Comparison of ENCODE assay signal across 8 cellular contexts in the genomic region with DNA sequence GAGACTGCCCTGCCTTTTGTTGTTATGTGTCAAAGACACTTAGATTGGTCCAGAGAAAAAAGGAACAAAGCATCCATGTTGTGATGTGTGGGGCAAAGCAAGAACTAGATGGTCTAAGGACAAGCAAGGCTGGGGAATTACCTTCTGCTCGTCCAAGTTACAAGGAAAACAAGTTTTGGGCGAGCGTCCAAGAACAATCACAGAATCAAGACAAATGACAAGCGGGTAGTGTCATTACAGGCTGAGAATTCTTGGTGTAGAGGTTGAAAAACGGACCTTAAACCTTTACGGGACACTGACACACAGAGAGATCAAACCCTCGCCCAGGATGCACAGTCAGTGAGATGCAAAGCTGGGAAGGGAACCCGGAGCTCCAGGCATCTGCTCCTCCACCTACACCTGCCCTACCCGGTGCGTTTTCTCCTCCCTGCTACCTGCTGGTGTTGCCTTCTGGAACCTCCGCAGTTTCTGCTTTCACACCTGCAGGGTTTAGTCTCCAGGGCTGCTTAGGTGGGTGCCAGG. TPM values are rescaled to one million over a fixed set of nuclear protein-coding genes. Genes with fewer than 3 reads are reported as not detected.
DNase-seq lines count a peak whose midpoint lies in the region; ATAC-seq and TF ChIP-seq lines count a peak whose summit lies in the region.

No MANE protein-coding gene starts in this region.

- peaks cover 36 to 49% (median 42%) of the 10 kb centered on the region in 11 experiments for H3K9me3 ChIP-seq in BLaER1 treated with 17β-estradiol and CSF1 and Interleukin-3, amounts not matched to agents 10 nM and 100 nM (replicated peaks in 1 of 11)
- H3K9me3 ChIP-seq in SK-N-MC (ENCODE audit: low read depth, low read length) = no peaks in the 10 kb centered on the region
- no peaks in the 10 kb centered on the region for H3K9me3 ChIP-seq in sigmoid colon

- intact Hi-C loops in sigmoid colon (cut with DNase I) = loop anchor here (2.0 kb wide), 2 partner anchors 16 to 48 kb away; a partner anchor contains a TSS

- peak overlapping the region; percentile 82 to 97 (median 89) for H3K4me2 ChIP-seq in BLaER1 treated with 17β-estradiol and CSF1 and Interleukin-3, amounts not matched to agents 10 nM and 100 nM

- ATAC-seq in GM21737 (IDR thresholded peaks at IDR 0.05; ENCODE audit: unreplicated experiment) (peak; percentile 15), HG03139 (IDR thresholded peaks at IDR 0.05; ENCODE audit: unreplicated experiment) (no peak)

- H3K4me3 ChIP-seq in BLaER1 treated with 17β-estradiol and CSF1 and Interleukin-3, amounts not matched to agents 10 nM and 100 nM = peak overlapping the region; percentile 63 to 92 (median 86)
- peak overlapping the region; percentile 93 for H3K4me3 ChIP-seq in SK-N-MC
- peak overlapping the region; percentile 64 to 79 for H3K4me3 ChIP-seq in foreskin fibroblast (ENCODE audit: low read depth in 1 of 2, low read length in 2 of 2)
- H3K4me3 ChIP-seq in sigmoid colon = peak overlapping the region; percentile 84 to 92 (median 88)

- H3K27me3 ChIP-seq in BLaER1 treated with 17β-estradiol and CSF1 and Interleukin-3, amounts not matched to agents 10 nM and 100 nM = peaks cover 0 to 25% (median 20%) of the 10 kb centered on the region in 11 experiments; a peak in 15 of 22 replicates
- H3K27me3 ChIP-seq in sigmoid colon = peaks cover 0 to 11% (median 0%) of the 10 kb centered on the region in 3 donors

- H3K9ac ChIP-seq in BLaER1 treated with 17β-estradiol and CSF1 and Interleukin-3, amounts not matched to agents 10 nM and 100 nM = peak overlapping the region in 5 of 11 experiments; percentile 77 to 88 (median 81); a peak in 6 of 22 replicates
- no peak overlapping the region for H3K9ac ChIP-seq in SK-N-MC (ENCODE audit: insufficient read length)

- no peak for TF ChIP-seq POLR2A in sigmoid colon (IDR thresholded peaks at IDR 0.05)

- peak overlapping the region in 1 of 11 experiments; percentile 61; a peak in 1 of 22 replicates for H3K27ac ChIP-seq in BLaER1 treated with 17β-estradiol and CSF1 and Interleukin-3, amounts not matched to agents 10 nM and 100 nM
- H3K27ac ChIP-seq in SK-N-MC = no peak overlapping the region
- H3K27ac ChIP-seq in sigmoid colon = peak overlapping the region in 3 of 4 donors; percentile 74 to 82 (median 76)

- H3K4me1 ChIP-seq in BLaER1 treated with 17β-estradiol and CSF1 and Interleukin-3, amounts not matched to agents 10 nM and 100 nM = peaks cover 0 to 16% (median 9%) of the 10 kb centered on the region in 10 experiments; a peak in 14 of 20 replicates
- H3K4me1 ChIP-seq in sigmoid colon = peaks cover 0 to 14% (median 12%) of the 10 kb centered on the region in 4 donors

- 2 to 6% methylated on average over 11 of the region's 11 CpGs for WGBS in sigmoid colon, 2 donors

- DNase-seq in SK-N-MC (ENCODE audit: low read depth, low spot score) (no peak), foreskin fibroblast (no peak), sigmoid colon (no peak), NCI-H128 (lab: John Stamatoyannopoulos, UW; ENCODE audit: unreplicated experiment) (no peak), islet precursor cell (no peak)

- no peak for TF ChIP-seq EP300 in sigmoid colon (IDR thresholded peaks at IDR 0.05)

- TF ChIP-seq CTCF in foreskin fibroblast (IDR thresholded peaks at IDR 0.05; ENCODE audit: low read depth, low read length) (no peak), sigmoid colon (IDR thresholded peaks at IDR 0.05) (no peak)

- peaks cover 6 to 25% (median 17%) of the 10 kb centered on the region in 11 experiments; a peak in 16 of 22 replicates for H3K36me3 ChIP-seq in BLaER1 treated with 17β-estradiol and CSF1 and Interleukin-3, amounts not matched to agents 10 nM and 100 nM
- H3K36me3 ChIP-seq in SK-N-MC (ENCODE audit: insufficient read depth, low read length) = no peaks in the 10 kb centered on the region
- H3K36me3 ChIP-seq in sigmoid colon = peaks cover 0 to 20% (median 3%) of the 10 kb centered on the region in 4 donors

- peaks cover 0 to 10% (median 0%) of the 10 kb centered on the region in 11 experiments; a peak in 1 of 22 replicates for H4K20me1 ChIP-seq in BLaER1 treated with 17β-estradiol and CSF1 and Interleukin-3, amounts not matched to agents 10 nM and 100 nM

RNA-seq across cellular contexts. Expression of a gene that starts 0.5 kb away (rescaled TPM):
- 1 to 10 TPM; 5.4 to 9.7 (median 6.1) TPM for total RNA-seq in sigmoid colon
- polyA plus RNA-seq in sigmoid colon = 1 to 10 TPM in 2 of 3 donors, under 1 TPM in 1; 0.60 to 5.3 (median 2.1) TPM

RNA-seq across cellular contexts. Expression of a gene that starts 10.9 kb away (rescaled TPM):
- 10 to 100 TPM in 1 of 4 donors, 1 to 10 TPM in 3; 5.3 to 12.2 (median 6.4) TPM for total RNA-seq in sigmoid colon
- polyA plus RNA-seq in sigmoid colon = 1 to 10 TPM in 1 of 3 donors, under 1 TPM in 1, not detected in 1; 0.60 to 1.7 TPM

RNA-seq across cellular contexts. Expression of a gene that starts 16.0 kb away (rescaled TPM):
- total RNA-seq in sigmoid colon = 10 to 100 TPM; 10.5 to 16.4 (median 14.0) TPM
- polyA plus RNA-seq in sigmoid colon = 1 to 10 TPM; 3.6 to 8.8 (median 4.6) TPM

RNA-seq across cellular contexts. Expression of a gene that starts 25.3 kb away (rescaled TPM):
- 10 to 100 TPM; 10.7 to 20.8 (median 16.5) TPM for total RNA-seq in sigmoid colon
- polyA plus RNA-seq in sigmoid colon = 10 to 100 TPM in 1 of 3 donors, 1 to 10 TPM in 2; 4.4 to 11.4 (median 5.4) TPM

RNA-seq across cellular contexts. Expression of a gene that starts 42.4 kb away (rescaled TPM):
- total RNA-seq in sigmoid colon = 10 to 100 TPM in 2 of 4 donors, 1 to 10 TPM in 2; 8.2 to 21.4 (median 12.0) TPM
- polyA plus RNA-seq in sigmoid colon = 1 to 10 TPM; 3.0 to 7.3 (median 4.8) TPM
